Comparison of ENCODE assay signal across 8 cellular contexts in the genomic region with DNA sequence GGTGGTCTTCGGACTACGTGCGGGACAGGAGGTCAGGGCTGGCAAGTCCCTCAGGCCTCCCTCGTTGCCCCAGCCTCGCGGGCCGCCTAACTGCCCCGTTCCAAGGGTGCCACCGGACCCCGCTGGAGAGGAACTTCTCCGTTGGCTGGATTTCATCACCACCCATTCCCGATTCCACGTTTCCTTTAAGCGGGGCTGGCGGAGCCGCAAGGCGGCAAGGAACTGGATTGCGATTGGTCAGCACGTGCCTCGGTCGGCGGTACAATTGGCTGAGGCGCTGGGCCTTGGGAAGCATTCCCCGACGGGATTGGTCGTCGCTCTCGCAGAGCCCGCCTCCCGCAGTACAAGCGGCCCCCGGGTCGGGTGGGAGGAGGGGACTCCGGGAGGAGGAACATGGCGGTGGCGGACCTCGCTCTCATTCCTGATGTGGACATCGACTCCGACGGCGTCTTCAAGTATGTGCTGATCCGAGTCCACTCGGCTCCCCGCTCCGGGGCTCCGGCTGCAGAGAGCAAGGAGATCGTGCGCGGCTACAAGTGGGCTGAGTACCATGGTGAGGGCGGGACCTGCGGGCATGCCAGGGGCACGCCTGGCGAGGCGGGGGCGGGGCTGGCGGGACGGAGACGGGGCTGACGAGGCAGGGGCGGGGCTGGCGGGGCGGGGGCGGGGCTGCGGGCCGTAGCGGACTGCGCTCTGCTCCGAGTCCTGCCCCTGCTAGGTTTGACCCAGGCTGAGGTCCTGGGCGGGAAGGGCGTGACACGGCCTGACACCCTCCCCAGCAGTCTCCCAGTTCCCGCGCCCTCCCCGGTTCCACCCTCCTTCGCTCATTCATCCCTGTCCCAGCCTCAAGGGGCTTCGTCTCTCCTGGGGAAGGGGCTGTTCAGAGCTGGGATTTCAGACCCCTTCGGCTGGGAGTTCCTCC. TPM values are rescaled to one million over a fixed set of nuclear protein-coding genes. Genes with fewer than 3 reads are reported as not detected.
A peak's percentile ranks its signal among the peaks of the same experiment; 100 is the strongest.
DNase-seq lines count a peak whose midpoint lies in the region; ATAC-seq and FAIRE-seq lines count a peak whose summit lies in the region.

Gene PHPT1 (plus strand): TSS at position 372 of the 922 bp plus-strand sequence. CDS start 22 bp downstream, at position 394.

- H3K9ac ChIP-seq in muscle layer of colon (ENCODE audit: low read length): peak within 1 kb of the TSS; percentile 65

- H3K4me3 ChIP-seq in muscle layer of colon (ENCODE audit: low read depth in 1 of 2, low read length in 2 of 2): peak within 1 kb of the TSS; percentile 89 to 91

- peaks cover 0 to 29% of the 10 kb centered on the region in 2 donors for H3K27me3 ChIP-seq in muscle layer of colon (ENCODE audit: control insufficient read depth in 1 of 2, insufficient read depth in 2 of 2, low read length in 2 of 2)

- H3K27ac Mint-ChIP-seq in activated T-cell treated with anti-CD3 and anti-CD28 coated beads, Interleukin-2, amount 50 U/mL, for 72 hours: peak within 1 kb of the TSS; percentile 90

- ATAC-seq in GM21786 (IDR thresholded peaks at IDR 0.05; ENCODE audit: unreplicated experiment) (peak; percentile 80), esophagus mucosa (peak; percentile 82)
- ATAC-seq in activated T-cell treated with anti-CD3 and anti-CD28 coated beads, Interleukin-2, amount 50 U/mL, for 72 hours (replicated peaks in 1 of 2): peak; percentile 84 to 86

- peaks cover 19% of the 10 kb centered on the region for H3K4me1 Mint-ChIP-seq in activated T-cell treated with anti-CD3 and anti-CD28 coated beads, Interleukin-2, amount 50 U/mL, for 72 hours (ENCODE audit: low read depth)

- peaks cover 20% of the 10 kb centered on the region for H3K4me1 ChIP-seq in muscle layer of colon (ENCODE audit: insufficient read depth, low read length)

- H3K4me3 Mint-ChIP-seq in activated T-cell treated with anti-CD3 and anti-CD28 coated beads, Interleukin-2, amount 50 U/mL, for 72 hours: peak within 1 kb of the TSS; percentile 92 to 99

- H3K9me3 ChIP-seq in KOPT-K1 (ENCODE audit: insufficient read depth, low read length, poor library complexity, severe bottlenecking) (no peaks in the 10 kb centered on the region), muscle layer of colon (ENCODE audit: low read length) (no peaks in the 10 kb centered on the region)

- H3K36me3 ChIP-seq in KOPT-K1 (ENCODE audit: insufficient read depth, low read length) (no peaks in the 10 kb centered on the region), muscle layer of colon (ENCODE audit: insufficient read depth, low read length) (peaks cover 5% of the 10 kb centered on the region)

- no peaks in the 10 kb centered on the region for H3K27me3 Mint-ChIP-seq in activated T-cell treated with anti-CD3 and anti-CD28 coated beads, Interleukin-2, amount 50 U/mL, for 72 hours (ENCODE audit: low read depth)

- H3K36me3 Mint-ChIP-seq in activated T-cell treated with anti-CD3 and anti-CD28 coated beads, Interleukin-2, amount 50 U/mL, for 72 hours (ENCODE audit: insufficient read depth in 2 of 2): peaks cover 3 to 8% of the 10 kb centered on the region in 2 donors

- no peaks in the 10 kb centered on the region for H3K9me3 Mint-ChIP-seq in activated T-cell treated with anti-CD3 and anti-CD28 coated beads, Interleukin-2, amount 50 U/mL, for 72 hours

- peak; percentile 98 for DNase-seq in DMS79 (lab: John Stamatoyannopoulos, UW)
- peak; percentile 98 for DNase-seq in RCC 7860 (ENCODE audit: low spot score)
- peak; percentile 97 to 99 for DNase-seq in activated T-cell treated with anti-CD3 and anti-CD28 coated beads, Interleukin-2, amount 50 U/mL, for 72 hours
- DNase-seq in stimulated activated CD8-positive, alpha-beta memory T cell treated with anti-CD3 and anti-CD28 coated beads, Interleukin-7, amount 100 ng/mL, for 24 hours (ENCODE audit: low read depth): peak; percentile 91

- FAIRE-seq in RCC 7860 (lab: Jason Lieb, UNC): peak; percentile 91

- H3K27ac ChIP-seq in KOPT-K1 (ENCODE audit: low read depth, low read length, poor library complexity, severe bottlenecking) (peak within 1 kb of the TSS; percentile 72), muscle layer of colon (ENCODE audit: low read depth, low read length) (peak within 1 kb of the TSS; percentile 98)

RNA-seq across cellular contexts. Expression of gene PHPT1, which starts in this region (rescaled TPM):
- 100 to 1,000 TPM in 1 of 2 donors, 10 to 100 TPM in 1; 95.7 to 111 TPM for total RNA-seq in activated T-cell treated with anti-CD3 and anti-CD28 coated beads, Interleukin-2, amount 50 U/mL, for 72 hours
- 74.4 TPM for total RNA-seq in esophagus mucosa

Comparison
In these comparisons a context has a peak if more than half of its experiments do, and no peak if none do; other contexts are left out.
1. Peak in every context shown above with its lines: DNase-seq, ATAC-seq, H3K4me3 ChIP-seq and H3K27ac ChIP-seq.